In the genomic region with DNA sequence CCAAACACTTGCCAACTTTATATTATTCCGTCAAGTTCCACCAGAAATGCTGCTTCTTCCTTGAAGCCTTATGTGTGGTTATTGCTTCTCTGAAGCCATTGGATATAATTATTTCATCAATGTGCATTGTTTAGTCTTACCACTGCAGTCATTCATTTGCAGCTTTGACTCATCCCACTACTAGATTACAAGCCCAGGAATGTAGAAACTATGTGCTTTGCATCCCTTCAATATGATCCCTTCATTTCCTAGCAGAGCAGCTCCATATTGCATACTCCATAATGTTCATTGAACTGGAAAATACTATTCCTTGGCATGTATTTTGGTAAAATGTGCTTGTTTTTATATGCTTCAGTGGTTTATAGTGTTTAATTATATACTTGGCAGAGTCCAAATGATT, we compare ENCODE assay signal across 4 cellular contexts. TPM values are rescaled to one million over a fixed set of nuclear protein-coding genes. Genes with fewer than 3 reads are reported as not detected.
"Had no signal": no experiment of that assay in that cellular context is flagged by ENCODE, and none has a peak within 500 bp of the region (broad histone marks: within the 10 kb centered on the region; RNA-seq: fewer than 3 reads in every experiment).

No MANE protein-coding gene starts in this region.

RNA-seq across cellular contexts. Expression of gene PGM5, which starts 34.3 kb away (rescaled TPM):
- total RNA-seq: GM23338, H1, H9 had no signal
- polyA plus RNA-seq: GM23338, H1, IgD-negative memory B cell had no signal
